ENCODE assay signal across 8 cellular contexts in the genomic region with DNA sequence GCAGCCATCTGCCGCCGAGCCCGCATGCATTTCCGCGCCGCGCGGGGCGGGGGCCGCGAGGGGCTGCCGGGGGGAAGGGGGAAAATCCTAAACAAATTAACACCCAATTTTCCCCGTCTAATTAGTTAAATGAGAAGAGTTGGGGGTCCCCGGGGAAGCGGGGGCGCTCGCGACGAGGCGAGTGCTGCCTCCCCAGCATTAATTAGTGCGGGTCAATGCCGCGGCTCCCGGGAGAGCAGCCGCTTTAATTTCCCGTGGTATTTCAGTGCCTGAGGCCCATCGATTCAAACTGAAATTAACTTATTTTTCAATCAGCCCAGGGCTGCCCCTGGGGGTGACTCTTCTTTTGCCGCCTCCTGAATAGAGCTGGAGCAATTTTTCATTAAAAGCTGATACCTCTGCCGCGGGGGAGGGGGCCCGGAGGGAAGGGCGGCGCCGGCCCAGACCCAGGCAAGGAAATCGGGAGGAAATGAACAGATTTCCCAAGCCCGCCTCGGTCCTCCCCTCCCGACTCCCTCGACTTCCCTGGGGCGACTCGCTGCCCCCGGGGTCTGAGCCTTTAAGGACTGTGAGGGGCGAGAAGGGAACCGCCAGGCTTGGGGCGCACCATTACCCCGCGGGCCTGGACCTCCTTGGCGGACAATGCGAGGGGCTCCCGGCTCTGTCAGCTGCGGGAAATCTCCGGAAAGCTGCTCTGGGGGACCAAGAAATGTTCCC. TPM values are rescaled to one million over a fixed set of nuclear protein-coding genes. Genes with fewer than 3 reads are reported as not detected.
DNase-seq lines count a peak whose midpoint lies in the region; ATAC-seq and TF ChIP-seq lines count a peak whose summit lies in the region.

No MANE protein-coding gene starts in this region.

- H3K4me2 ChIP-seq in mesenchymal stem cell (ENCODE audit: low read length, poor library complexity, severe bottlenecking) = peak overlapping the region; percentile 100

- TF ChIP-seq POLR2A in uterus (IDR thresholded peaks at IDR 0.05) = no peak

- no peak overlapping the region for H3K18ac ChIP-seq in mesenchymal stem cell (ENCODE audit: low read depth in 1 of 2, low read length in 2 of 2)

- H2BK120ac ChIP-seq in mesenchymal stem cell (ENCODE audit: low read depth, low read length) = no peak overlapping the region

- in situ Hi-C loops in brain microvascular endothelial cell (cut with HindIII; ENCODE audit: low pct_ligation_motif_present, low sequenced_read_pairs) = no loop called here

- H2AK5ac ChIP-seq in mesenchymal stem cell (ENCODE audit: low read length, severe bottlenecking) = no peak overlapping the region

- intact Hi-C loops in activated naive CD4-positive, alpha-beta T cell treated with anti-CD3 and anti-CD28 coated beads for 36 hours (cut with micrococcal nuclease) = loop anchor here (1.0 kb wide), 2 partner anchors 44 to 174 kb away; a partner anchor contains a TSS
- intact Hi-C loops in uterus (cut with DNase I; ENCODE audit: low total_unique reads) = no loop called here

- no peak overlapping the region for H2BK15ac ChIP-seq in mesenchymal stem cell (ENCODE audit: low read depth, poor library complexity, severe bottlenecking)

- peak overlapping the region; percentile 75 for H3K9ac ChIP-seq in mesenchymal stem cell (ENCODE audit: low read length)

- H2AFZ ChIP-seq in mesenchymal stem cell (ENCODE audit: low read depth, low read length) = no peak overlapping the region

- WGBS in mesenchymal stem cell = 7% methylated on average over 38 of the region's 52 CpGs

- H4K91ac ChIP-seq in mesenchymal stem cell (ENCODE audit: low read length) = no peak overlapping the region

- H3K27me3 ChIP-seq in brain microvascular endothelial cell (replicated peaks) (no peaks in the 10 kb centered on the region), mesenchymal stem cell (ENCODE audit: control insufficient read depth in 1 of 2, insufficient read depth in 1 of 2, low read length in 2 of 2) (peaks cover 27 to 41% of the 10 kb centered on the region in 2 experiments), uterus (peaks cover 0 to 4% of the 10 kb centered on the region in 2 donors)

- H3K14ac ChIP-seq in mesenchymal stem cell (ENCODE audit: low read length in 2 of 2) = no peak overlapping the region

- no peaks in the 10 kb centered on the region for H3K27me3 Mint-ChIP-seq in activated naive CD4-positive, alpha-beta T cell treated with anti-CD3 and anti-CD28 coated beads for 36 hours (ENCODE audit: low read depth)

- H3K79me1 ChIP-seq in mesenchymal stem cell (replicated peaks; ENCODE audit: low read length, poor library complexity, severe bottlenecking) = no peaks in the 10 kb centered on the region

- peak overlapping the region; percentile 56 for H4K8ac ChIP-seq in mesenchymal stem cell (ENCODE audit: low read length)

- no peak overlapping the region for H2BK12ac ChIP-seq in mesenchymal stem cell (ENCODE audit: low read length in 2 of 2)

- CTCF ChIA-PET in activated naive CD4-positive, alpha-beta T cell treated with anti-CD3 and anti-CD28 coated beads for 36 hours (lab: Charles Lee) = interaction anchor here (1.2 to 2.0 kb wide), 6 partner anchors 9 to 59 kb away, joined by 4 to 8 read pairs (median 4); no protein-coding TSS in a partner anchor

- TF ChIP-seq CTCF in brain microvascular endothelial cell (IDR thresholded peaks at IDR 0.05; ENCODE audit: low read depth, low read length, missing control alignments) = no peak
- TF ChIP-seq CTCF in uterus (IDR thresholded peaks at IDR 0.05) = no peak
- TF ChIP-seq CTCF in GM10266 (IDR thresholded peaks at IDR 0.05; ENCODE audit: control insufficient read depth, insufficient read depth, low read depth, missing control alignments) = no peak

- no peaks in the 10 kb centered on the region for H3K36me3 Mint-ChIP-seq in activated naive CD4-positive, alpha-beta T cell treated with anti-CD3 and anti-CD28 coated beads for 36 hours (ENCODE audit: low read depth)
- H3K36me3 Mint-ChIP-seq in activated naive CD4-positive, alpha-beta T cell treated with anti-CD3 and anti-CD28 coated beads, Interleukin-2, amount 50 U/mL, for 72 hours = no peaks in the 10 kb centered on the region

- H3K27ac ChIP-seq in brain microvascular endothelial cell (no peak overlapping the region), mesenchymal stem cell (ENCODE audit: low read length, poor library complexity, severe bottlenecking) (no peak overlapping the region), uterus (no peak overlapping the region)

- ATAC-seq in activated naive CD4-positive, alpha-beta T cell treated with anti-CD3 and anti-CD28 coated beads, Interleukin-2, amount 50 U/mL, for 72 hours = no peak

- no peak overlapping the region for H2BK5ac ChIP-seq in mesenchymal stem cell (ENCODE audit: low read depth, low read length, poor library complexity, severe bottlenecking)

- no peak for DNase-seq in activated naive CD4-positive, alpha-beta T cell treated with anti-CD3 and anti-CD28 coated beads for 36 hours
- no peak for DNase-seq in activated naive CD4-positive, alpha-beta T cell treated with anti-CD3 and anti-CD28 coated beads, Interleukin-2, amount 50 U/mL, for 72 hours (ENCODE audit: low spot score in 2 of 2)
- DNase-seq in brain microvascular endothelial cell = no peak
- no peak for DNase-seq in mesenchymal stem cell
- DNase-seq in uterus = no peak
- DNase-seq in dermis blood vessel endothelial cell = no peak
- DNase-seq in GM10266 (ENCODE audit: extremely low spot score) = no peak
- no peak for DNase-seq in AML-193 (lab: John Stamatoyannopoulos, UW)

- H3K4me1 ChIP-seq in mesenchymal stem cell (ENCODE audit: control insufficient read depth, insufficient read depth, low read depth, low read length) (peaks cover 14% of the 10 kb centered on the region), uterus (no peaks in the 10 kb centered on the region)

- H3K4me1 Mint-ChIP-seq in activated naive CD4-positive, alpha-beta T cell treated with anti-CD3 and anti-CD28 coated beads for 36 hours (ENCODE audit: low read depth) = peaks cover 7% of the 10 kb centered on the region

- H3K4me3 Mint-ChIP-seq in activated naive CD4-positive, alpha-beta T cell treated with anti-CD3 and anti-CD28 coated beads for 36 hours = peak overlapping the region; percentile 72

- H3K27ac Mint-ChIP-seq in activated naive CD4-positive, alpha-beta T cell treated with anti-CD3 and anti-CD28 coated beads for 36 hours = no peak overlapping the region
- H3K27ac Mint-ChIP-seq in activated naive CD4-positive, alpha-beta T cell treated with anti-CD3 and anti-CD28 coated beads, Interleukin-2, amount 50 U/mL, for 72 hours = peak overlapping the region in 1 of 2 donors; percentile 52

- no peaks in the 10 kb centered on the region for H3K36me3 ChIP-seq in brain microvascular endothelial cell (replicated peaks)
- H3K36me3 ChIP-seq in mesenchymal stem cell (ENCODE audit: control insufficient read depth in 1 of 2, insufficient read depth in 2 of 2, low read depth in 1 of 2, low read length in 2 of 2) = no peaks in the 10 kb centered on the region
- H3K36me3 ChIP-seq in uterus = no peaks in the 10 kb centered on the region

- H3K23ac ChIP-seq in mesenchymal stem cell (ENCODE audit: low read length in 2 of 2) = no peak overlapping the region

- H3K4me3 ChIP-seq in brain microvascular endothelial cell (ENCODE audit: low read depth, low read length) = peak overlapping the region; percentile 55
- H3K4me3 ChIP-seq in mesenchymal stem cell (ENCODE audit: insufficient read depth in 1 of 2, low read depth in 1 of 2, low read length in 2 of 2) = peak overlapping the region; percentile 57 to 78
- H3K4me3 ChIP-seq in uterus = peak overlapping the region; percentile 42 to 48

- H3K9me3 ChIP-seq in mesenchymal stem cell (ENCODE audit: control insufficient read depth, low read length) (no peaks in the 10 kb centered on the region), uterus (no peaks in the 10 kb centered on the region)

- no peaks in the 10 kb centered on the region for H3K9me3 Mint-ChIP-seq in activated naive CD4-positive, alpha-beta T cell treated with anti-CD3 and anti-CD28 coated beads for 36 hours
- no peaks in the 10 kb centered on the region for H3K9me3 Mint-ChIP-seq in activated naive CD4-positive, alpha-beta T cell treated with anti-CD3 and anti-CD28 coated beads, Interleukin-2, amount 50 U/mL, for 72 hours

- H3K4ac ChIP-seq in mesenchymal stem cell (ENCODE audit: low read depth in 1 of 2, low read length in 2 of 2) = no peak overlapping the region

RNA-seq across cellular contexts. Expression of a gene that starts 18.9 kb away (rescaled TPM):
- not detected for total RNA-seq in activated naive CD4-positive, alpha-beta T cell treated with anti-CD3 and anti-CD28 coated beads for 36 hours
- total RNA-seq in activated naive CD4-positive, alpha-beta T cell treated with anti-CD3 and anti-CD28 coated beads, Interleukin-2, amount 50 U/mL, for 72 hours = not detected
- not detected for polyA plus RNA-seq in mesenchymal stem cell (2013, experiment 1 of 2)
- polyA plus RNA-seq in mesenchymal stem cell (2013, experiment 2 of 2) = not detected
- total RNA-seq in uterus (not detected), dermis blood vessel endothelial cell (not detected in 2 replicates)

RNA-seq across cellular contexts. Expression of a gene that starts 44.6 kb away (rescaled TPM):
- total RNA-seq in activated naive CD4-positive, alpha-beta T cell treated with anti-CD3 and anti-CD28 coated beads for 36 hours = 10 to 100 TPM; 41.4 to 43.9 TPM
- 10 to 100 TPM; 40.0 to 48.0 TPM for total RNA-seq in activated naive CD4-positive, alpha-beta T cell treated with anti-CD3 and anti-CD28 coated beads, Interleukin-2, amount 50 U/mL, for 72 hours
- polyA plus RNA-seq in mesenchymal stem cell (2013, experiment 1 of 2) = 16.6 TPM
- 16.4 TPM for polyA plus RNA-seq in mesenchymal stem cell (2013, experiment 2 of 2)
- total RNA-seq in uterus (10 to 100 TPM; 26.1 to 73.4 (median 49.5) TPM), dermis blood vessel endothelial cell (68.3 and 69.4 TPM in 2 replicates)
